ENCODE assay signal across 10 cellular contexts in the genomic region with DNA sequence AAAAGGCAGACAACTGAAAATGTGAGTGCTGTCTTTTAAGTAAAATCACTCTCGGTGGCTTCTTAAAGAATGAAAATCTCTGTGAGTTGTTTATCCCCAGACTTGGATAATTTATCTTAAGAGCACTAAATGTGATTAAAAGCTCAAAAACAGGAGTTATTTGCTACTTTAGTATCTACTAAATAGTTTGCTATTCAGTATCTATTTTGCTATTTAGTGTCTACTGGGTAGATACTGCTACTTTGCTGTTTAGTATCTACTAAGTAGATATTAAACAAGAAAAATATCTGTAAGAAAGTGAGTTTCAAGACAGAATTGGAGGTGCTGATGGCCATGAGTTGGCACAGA. TPM values are rescaled to one million over a fixed set of nuclear protein-coding genes. Genes with fewer than 3 reads are reported as not detected.
DNase-seq lines count a peak whose midpoint lies in the region; ATAC-seq and TF ChIP-seq lines count a peak whose summit lies in the region.
"Had no signal": no experiment of that assay in that cellular context is flagged by ENCODE, and none has a peak within 500 bp of the region (broad histone marks: within the 10 kb centered on the region; RNA-seq: fewer than 3 reads in every experiment).

No MANE protein-coding gene starts in this region.

- H3K27ac Mint-ChIP-seq in CD8-positive, alpha-beta T cell: no peak overlapping the region
- H3K27ac Mint-ChIP-seq in activated naive CD8-positive, alpha-beta T cell treated with anti-CD3 and anti-CD28 coated beads for 36 hours: no peak overlapping the region
- H3K27ac Mint-ChIP-seq in natural killer cell: no peak overlapping the region

- H3K27me3 ChIP-seq in CD8-positive, alpha-beta T cell (ENCODE audit: insufficient read depth, low read length): no peaks in the 10 kb centered on the region
- H3K27me3 ChIP-seq in HUES6 (ENCODE audit: control insufficient read depth, insufficient read depth, low read length): peaks cover 42% of the 10 kb centered on the region

- POLR2A ChIA-PET in CD8-positive, alpha-beta T cell (lab: Charles Lee): no interaction called here

- peaks cover 9% of the 10 kb centered on the region for H3K27me3 Mint-ChIP-seq in CD8-positive, alpha-beta T cell (ENCODE audit: low read depth)
- H3K27me3 Mint-ChIP-seq in activated naive CD8-positive, alpha-beta T cell treated with anti-CD3 and anti-CD28 coated beads for 36 hours: peaks cover 12% of the 10 kb centered on the region
- H3K27me3 Mint-ChIP-seq in natural killer cell (ENCODE audit: low read depth in 2 of 2): peaks cover 24 to 49% of the 10 kb centered on the region in 2 donors

- DNase-seq in CD8-positive, alpha-beta T cell: no peak
- no peak for DNase-seq in activated naive CD8-positive, alpha-beta T cell treated with anti-CD3 and anti-CD28 coated beads for 36 hours
- DNase-seq in natural killer cell (no peak), NCI-H2107 treated with DMSO at 0.1 percent for 48 hours (lab: John Stamatoyannopoulos, UW; ENCODE audit: unreplicated experiment) (no peak), SHP77 treated with DMSO at 0.1 percent for 48 hours (lab: John Stamatoyannopoulos, UW) (no peak), SW480 (ENCODE audit: low spot score) (no peak)

- H3K4me1 Mint-ChIP-seq in CD8-positive, alpha-beta T cell (ENCODE audit: low read depth): peaks cover 28% of the 10 kb centered on the region
- H3K4me1 Mint-ChIP-seq in activated naive CD8-positive, alpha-beta T cell treated with anti-CD3 and anti-CD28 coated beads for 36 hours: peaks cover 10% of the 10 kb centered on the region
- H3K4me1 Mint-ChIP-seq in natural killer cell: peaks cover 7 to 8% of the 10 kb centered on the region in 2 donors

- peaks cover 4% of the 10 kb centered on the region for H3K36me3 Mint-ChIP-seq in CD8-positive, alpha-beta T cell
- no peaks in the 10 kb centered on the region for H3K36me3 Mint-ChIP-seq in activated naive CD8-positive, alpha-beta T cell treated with anti-CD3 and anti-CD28 coated beads for 36 hours
- H3K36me3 Mint-ChIP-seq in natural killer cell: no peaks in the 10 kb centered on the region

- intact Hi-C loops in CD8-positive, alpha-beta T cell (cut with DNase I, micrococcal nuclease): loop anchor here (1.0 to 10.0 kb wide), 6 partner anchors 72 to 1500 kb away; a partner anchor contains a TSS
- intact Hi-C loops in natural killer cell (cut with micrococcal nuclease): loop anchor here (1.0 kb wide), 1 partner anchor 168 kb away; no protein-coding TSS in a partner anchor

- TF ChIP-seq CTCF in CD8-positive, alpha-beta T cell (IDR thresholded peaks at IDR 0.05): peak; percentile 9
- no peak for TF ChIP-seq CTCF in natural killer cell (IDR thresholded peaks at IDR 0.05)

- H3K27ac ChIP-seq in CD8-positive, alpha-beta T cell (ENCODE audit: low read depth, low read length): no peak overlapping the region
- H3K27ac ChIP-seq in HUES6 (ENCODE audit: low read depth, low read length): no peak overlapping the region
- H3K27ac ChIP-seq: foreskin keratinocyte had no signal

- no peak overlapping the region for H3K4me3 ChIP-seq in CD8-positive, alpha-beta T cell (ENCODE audit: low read depth, low read length)
- H3K4me3 ChIP-seq in HUES6 (ENCODE audit: low read depth, low read length): peak overlapping the region; percentile 74

- no peak for ATAC-seq in CD8-positive, alpha-beta T cell
- ATAC-seq in natural killer cell (no peak), GM21367 (IDR thresholded peaks at IDR 0.05; ENCODE audit: unreplicated experiment) (no peak)

- H3K9me3 Mint-ChIP-seq in CD8-positive, alpha-beta T cell: no peaks in the 10 kb centered on the region
- H3K9me3 Mint-ChIP-seq in activated naive CD8-positive, alpha-beta T cell treated with anti-CD3 and anti-CD28 coated beads for 36 hours: no peaks in the 10 kb centered on the region
- no peaks in the 10 kb centered on the region for H3K9me3 Mint-ChIP-seq in natural killer cell

- H3K9me3 ChIP-seq in CD8-positive, alpha-beta T cell (ENCODE audit: low read length): no peaks in the 10 kb centered on the region
- no peaks in the 10 kb centered on the region for H3K9me3 ChIP-seq in HUES6 (ENCODE audit: control insufficient read depth, insufficient read depth, low read depth, low read length)

- no peaks in the 10 kb centered on the region for H3K4me1 ChIP-seq in CD8-positive, alpha-beta T cell (ENCODE audit: insufficient read depth, low read length)
- peaks cover 11% of the 10 kb centered on the region for H3K4me1 ChIP-seq in HUES6 (ENCODE audit: control insufficient read depth, insufficient read depth, low read length)
- H3K4me1 ChIP-seq: foreskin keratinocyte had no signal

- peak overlapping the region; percentile 93 for H3K4me3 Mint-ChIP-seq in CD8-positive, alpha-beta T cell
- peak overlapping the region; percentile 89 for H3K4me3 Mint-ChIP-seq in activated naive CD8-positive, alpha-beta T cell treated with anti-CD3 and anti-CD28 coated beads for 36 hours
- peak overlapping the region; percentile 96 for H3K4me3 Mint-ChIP-seq in natural killer cell

- CTCF ChIA-PET in CD8-positive, alpha-beta T cell (lab: Charles Lee): interaction anchor here (1.5 to 9.6 kb wide), 3 partner anchors 9 to 170 kb away, joined by 4 to 83 read pairs (median 5); no protein-coding TSS in a partner anchor

- H3K9ac ChIP-seq in HUES6 (ENCODE audit: low read length): no peak overlapping the region

- no peaks in the 10 kb centered on the region for H3K36me3 ChIP-seq in CD8-positive, alpha-beta T cell (ENCODE audit: insufficient read depth, low read length)
- no peaks in the 10 kb centered on the region; the same call in 1 of the 2 replicates for H3K36me3 ChIP-seq in HUES6 (ENCODE audit: control insufficient read depth, insufficient read depth, low read length)

RNA-seq across cellular contexts. Expression of a gene that starts 1.4 kb away (rescaled TPM):
- total RNA-seq in CD8-positive, alpha-beta T cell: 1 to 10 TPM; 1.9 to 2.5 TPM
- under 1 TPM; 0.29 to 0.48 TPM for total RNA-seq in activated naive CD8-positive, alpha-beta T cell treated with anti-CD3 and anti-CD28 coated beads for 36 hours
- not detected for total RNA-seq in natural killer cell
- total RNA-seq: foreskin keratinocyte, osteocyte had no signal
